ENCODE assay signal across 1 cellular context in genomic region chr1:18908911-18909771, GRCh38.
A peak's percentile ranks its signal among the peaks of the same experiment; 100 is the strongest.
TF ChIP-seq lines count a peak whose summit lies in the region.

No MANE protein-coding gene starts in this region.

TF ChIP-seq in K562, 482 proteins besides CTCF, POLR2A, EP300 and RAD21 (continued from another document and continues in another):
- TF ChIP-seq, protein P1, sequence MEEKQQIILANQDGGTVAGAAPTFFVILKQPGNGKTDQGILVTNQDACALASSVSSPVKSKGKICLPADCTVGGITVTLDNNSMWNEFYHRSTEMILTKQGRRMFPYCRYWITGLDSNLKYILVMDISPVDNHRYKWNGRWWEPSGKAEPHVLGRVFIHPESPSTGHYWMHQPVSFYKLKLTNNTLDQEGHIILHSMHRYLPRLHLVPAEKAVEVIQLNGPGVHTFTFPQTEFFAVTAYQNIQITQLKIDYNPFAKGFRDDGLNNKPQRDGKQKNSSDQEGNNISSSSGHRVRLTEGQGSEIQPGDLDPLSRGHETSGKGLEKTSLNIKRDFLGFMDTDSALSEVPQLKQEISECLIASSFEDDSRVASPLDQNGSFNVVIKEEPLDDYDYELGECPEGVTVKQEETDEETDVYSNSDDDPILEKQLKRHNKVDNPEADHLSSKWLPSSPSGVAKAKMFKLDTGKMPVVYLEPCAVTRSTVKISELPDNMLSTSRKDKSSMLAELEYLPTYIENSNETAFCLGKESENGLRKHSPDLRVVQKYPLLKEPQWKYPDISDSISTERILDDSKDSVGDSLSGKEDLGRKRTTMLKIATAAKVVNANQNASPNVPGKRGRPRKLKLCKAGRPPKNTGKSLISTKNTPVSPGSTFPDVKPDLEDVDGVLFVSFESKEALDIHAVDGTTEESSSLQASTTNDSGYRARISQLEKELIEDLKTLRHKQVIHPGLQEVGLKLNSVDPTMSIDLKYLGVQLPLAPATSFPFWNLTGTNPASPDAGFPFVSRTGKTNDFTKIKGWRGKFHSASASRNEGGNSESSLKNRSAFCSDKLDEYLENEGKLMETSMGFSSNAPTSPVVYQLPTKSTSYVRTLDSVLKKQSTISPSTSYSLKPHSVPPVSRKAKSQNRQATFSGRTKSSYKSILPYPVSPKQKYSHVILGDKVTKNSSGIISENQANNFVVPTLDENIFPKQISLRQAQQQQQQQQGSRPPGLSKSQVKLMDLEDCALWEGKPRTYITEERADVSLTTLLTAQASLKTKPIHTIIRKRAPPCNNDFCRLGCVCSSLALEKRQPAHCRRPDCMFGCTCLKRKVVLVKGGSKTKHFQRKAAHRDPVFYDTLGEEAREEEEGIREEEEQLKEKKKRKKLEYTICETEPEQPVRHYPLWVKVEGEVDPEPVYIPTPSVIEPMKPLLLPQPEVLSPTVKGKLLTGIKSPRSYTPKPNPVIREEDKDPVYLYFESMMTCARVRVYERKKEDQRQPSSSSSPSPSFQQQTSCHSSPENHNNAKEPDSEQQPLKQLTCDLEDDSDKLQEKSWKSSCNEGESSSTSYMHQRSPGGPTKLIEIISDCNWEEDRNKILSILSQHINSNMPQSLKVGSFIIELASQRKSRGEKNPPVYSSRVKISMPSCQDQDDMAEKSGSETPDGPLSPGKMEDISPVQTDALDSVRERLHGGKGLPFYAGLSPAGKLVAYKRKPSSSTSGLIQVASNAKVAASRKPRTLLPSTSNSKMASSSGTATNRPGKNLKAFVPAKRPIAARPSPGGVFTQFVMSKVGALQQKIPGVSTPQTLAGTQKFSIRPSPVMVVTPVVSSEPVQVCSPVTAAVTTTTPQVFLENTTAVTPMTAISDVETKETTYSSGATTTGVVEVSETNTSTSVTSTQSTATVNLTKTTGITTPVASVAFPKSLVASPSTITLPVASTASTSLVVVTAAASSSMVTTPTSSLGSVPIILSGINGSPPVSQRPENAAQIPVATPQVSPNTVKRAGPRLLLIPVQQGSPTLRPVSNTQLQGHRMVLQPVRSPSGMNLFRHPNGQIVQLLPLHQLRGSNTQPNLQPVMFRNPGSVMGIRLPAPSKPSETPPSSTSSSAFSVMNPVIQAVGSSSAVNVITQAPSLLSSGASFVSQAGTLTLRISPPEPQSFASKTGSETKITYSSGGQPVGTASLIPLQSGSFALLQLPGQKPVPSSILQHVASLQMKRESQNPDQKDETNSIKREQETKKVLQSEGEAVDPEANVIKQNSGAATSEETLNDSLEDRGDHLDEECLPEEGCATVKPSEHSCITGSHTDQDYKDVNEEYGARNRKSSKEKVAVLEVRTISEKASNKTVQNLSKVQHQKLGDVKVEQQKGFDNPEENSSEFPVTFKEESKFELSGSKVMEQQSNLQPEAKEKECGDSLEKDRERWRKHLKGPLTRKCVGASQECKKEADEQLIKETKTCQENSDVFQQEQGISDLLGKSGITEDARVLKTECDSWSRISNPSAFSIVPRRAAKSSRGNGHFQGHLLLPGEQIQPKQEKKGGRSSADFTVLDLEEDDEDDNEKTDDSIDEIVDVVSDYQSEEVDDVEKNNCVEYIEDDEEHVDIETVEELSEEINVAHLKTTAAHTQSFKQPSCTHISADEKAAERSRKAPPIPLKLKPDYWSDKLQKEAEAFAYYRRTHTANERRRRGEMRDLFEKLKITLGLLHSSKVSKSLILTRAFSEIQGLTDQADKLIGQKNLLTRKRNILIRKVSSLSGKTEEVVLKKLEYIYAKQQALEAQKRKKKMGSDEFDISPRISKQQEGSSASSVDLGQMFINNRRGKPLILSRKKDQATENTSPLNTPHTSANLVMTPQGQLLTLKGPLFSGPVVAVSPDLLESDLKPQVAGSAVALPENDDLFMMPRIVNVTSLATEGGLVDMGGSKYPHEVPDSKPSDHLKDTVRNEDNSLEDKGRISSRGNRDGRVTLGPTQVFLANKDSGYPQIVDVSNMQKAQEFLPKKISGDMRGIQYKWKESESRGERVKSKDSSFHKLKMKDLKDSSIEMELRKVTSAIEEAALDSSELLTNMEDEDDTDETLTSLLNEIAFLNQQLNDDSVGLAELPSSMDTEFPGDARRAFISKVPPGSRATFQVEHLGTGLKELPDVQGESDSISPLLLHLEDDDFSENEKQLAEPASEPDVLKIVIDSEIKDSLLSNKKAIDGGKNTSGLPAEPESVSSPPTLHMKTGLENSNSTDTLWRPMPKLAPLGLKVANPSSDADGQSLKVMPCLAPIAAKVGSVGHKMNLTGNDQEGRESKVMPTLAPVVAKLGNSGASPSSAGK (IDR thresholded peaks at IDR 0.05), result peak; percentile 62
- TF ChIP-seq, protein P2, sequence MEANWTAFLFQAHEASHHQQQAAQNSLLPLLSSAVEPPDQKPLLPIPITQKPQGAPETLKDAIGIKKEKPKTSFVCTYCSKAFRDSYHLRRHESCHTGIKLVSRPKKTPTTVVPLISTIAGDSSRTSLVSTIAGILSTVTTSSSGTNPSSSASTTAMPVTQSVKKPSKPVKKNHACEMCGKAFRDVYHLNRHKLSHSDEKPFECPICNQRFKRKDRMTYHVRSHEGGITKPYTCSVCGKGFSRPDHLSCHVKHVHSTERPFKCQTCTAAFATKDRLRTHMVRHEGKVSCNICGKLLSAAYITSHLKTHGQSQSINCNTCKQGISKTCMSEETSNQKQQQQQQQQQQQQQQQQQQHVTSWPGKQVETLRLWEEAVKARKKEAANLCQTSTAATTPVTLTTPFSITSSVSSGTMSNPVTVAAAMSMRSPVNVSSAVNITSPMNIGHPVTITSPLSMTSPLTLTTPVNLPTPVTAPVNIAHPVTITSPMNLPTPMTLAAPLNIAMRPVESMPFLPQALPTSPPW (CRISPR knock-in tag; IDR thresholded peaks at IDR 0.05), result peak; percentile 69
- TF ChIP-seq PCBP2 (IDR thresholded peaks at IDR 0.05; ENCODE audit: low read depth, low read length, poor library complexity, severe bottlenecking), result no peak
- no peak for TF ChIP-seq PHF8 (IDR thresholded peaks at IDR 0.05; ENCODE audit: borderline replicate concordance, low read length)
- TF ChIP-seq SIN3A (IDR thresholded peaks at IDR 0.05; ENCODE audit: borderline replicate concordance in 2 of 2, control insufficient read depth in 1 of 2, low read depth in 2 of 2, low read length in 2 of 2), result 0 out of 4 replicates have a peak, but pooled peaks of 1 of the 2 experiments have one; percentile 35
- peak; percentile 91 for TF ChIP-seq CBFA2T2 (conservative IDR thresholded peaks at IDR 0.05)
- peak; percentile 89 for TF ChIP-seq ADNP (tag; IDR thresholded peaks at IDR 0.05)
- TF ChIP-seq RUNX1 (IDR thresholded peaks at IDR 0.05; ENCODE audit: low read depth), result no peak
- TF ChIP-seq XRCC5 (IDR thresholded peaks at IDR 0.05; ENCODE audit: low read depth, low read length), result 0 out of 2 replicates have a peak, but pooled peaks have one; percentile 30
- TF ChIP-seq, protein P3, sequence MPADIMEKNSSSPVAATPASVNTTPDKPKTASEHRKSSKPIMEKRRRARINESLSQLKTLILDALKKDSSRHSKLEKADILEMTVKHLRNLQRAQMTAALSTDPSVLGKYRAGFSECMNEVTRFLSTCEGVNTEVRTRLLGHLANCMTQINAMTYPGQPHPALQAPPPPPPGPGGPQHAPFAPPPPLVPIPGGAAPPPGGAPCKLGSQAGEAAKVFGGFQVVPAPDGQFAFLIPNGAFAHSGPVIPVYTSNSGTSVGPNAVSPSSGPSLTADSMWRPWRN (IDR thresholded peaks at IDR 0.05; ENCODE audit: low read depth), result peak; percentile 18; the same call in 1 of the 2 replicates
- TF ChIP-seq EGR1 (conservative IDR thresholded peaks at IDR 0.05), result peak; percentile 75
- 0 out of 2 replicates have a peak, but pooled peaks have one; percentile 9 for TF ChIP-seq ESRRA (IDR thresholded peaks at IDR 0.05; ENCODE audit: borderline replicate concordance, low read depth)
- TF ChIP-seq ZBTB7A (IDR thresholded peaks at IDR 0.05; ENCODE audit: borderline replicate concordance, control insufficient read depth, low read depth, low read length), result 0 out of 2 replicates have a peak, but pooled peaks have one; percentile 15
- peak; percentile 45 to 80; a peak in 3 of 4 replicates for TF ChIP-seq MNT (conservative IDR thresholded peaks at IDR 0.05)
- no peak for TF ChIP-seq SIRT6 (IDR thresholded peaks at IDR 0.05; ENCODE audit: low read depth, low read length)
- TF ChIP-seq MEIS2 (IDR thresholded peaks at IDR 0.05; ENCODE audit: partially characterized antibody), result peak; percentile 81
- 0 out of 2 replicates have a peak, but pooled peaks have one; percentile 52 for TF ChIP-seq AFF4 (CRISPR knock-in tag; IDR thresholded peaks at IDR 0.05)
- peak; percentile 48; the same call in 1 of the 2 replicates for TF ChIP-seq ZNF740 (CRISPR knock-in tag; IDR thresholded peaks at IDR 0.05)
- TF ChIP-seq ZNF740 (tag; IDR thresholded peaks at IDR 0.05), result no peak
- TF ChIP-seq FOXM1 (IDR thresholded peaks at IDR 0.05; ENCODE audit: low read depth), result 0 out of 2 replicates have a peak, but pooled peaks have one; percentile 29
- no peak for TF ChIP-seq FOXM1 (CRISPR knock-in tag; IDR thresholded peaks at IDR 0.05; ENCODE audit: low read depth)
- TF ChIP-seq ARID2 (IDR thresholded peaks at IDR 0.05), result no peak
- TF ChIP-seq MIER1 (IDR thresholded peaks at IDR 0.05; ENCODE audit: low read depth), result no peak
- no peak for TF ChIP-seq PTRF (tag; IDR thresholded peaks at IDR 0.05)
- TF ChIP-seq GTF2E2 (tag; IDR thresholded peaks at IDR 0.05), result no peak
- TF ChIP-seq STAT5A (IDR thresholded peaks at IDR 0.05; ENCODE audit: borderline replicate concordance, low read length), result peak; percentile 65; the same call in 1 of the 2 replicates
- TF ChIP-seq ESRRB (CRISPR knock-in tag; IDR thresholded peaks at IDR 0.05; ENCODE audit: borderline replicate concordance), result no peak
- TF ChIP-seq SMAD4 (CRISPR knock-in tag; conservative IDR thresholded peaks at IDR 0.05), result peak; percentile 65
- no peak for TF ChIP-seq ZBTB8A (IDR thresholded peaks at IDR 0.05; ENCODE audit: partially characterized antibody)
- TF ChIP-seq RBBP5 (IDR thresholded peaks at IDR 0.05; ENCODE audit: borderline replicate concordance, insufficient read depth, low read length, poor library complexity, severe bottlenecking), result peak; percentile 37
- TF ChIP-seq HDGF (IDR thresholded peaks at IDR 0.05), result 0 out of 2 replicates have a peak, but pooled peaks have one; percentile 53
- TF ChIP-seq ZNF655 (CRISPR knock-in tag; IDR thresholded peaks at IDR 0.05), result no peak
- TF ChIP-seq CCNT2 (IDR thresholded peaks at IDR 0.05; ENCODE audit: borderline replicate concordance, extremely low read depth, insufficient read length, low read depth, low read length), result peak; percentile 63
- TF ChIP-seq NFIC (IDR thresholded peaks at IDR 0.05), result peak; percentile 77
- peak; percentile 72; the same call in 1 of the 2 replicates for TF ChIP-seq TAL1 (IDR thresholded peaks at IDR 0.05)
- 0 out of 2 replicates have a peak, but pooled peaks have one; percentile 25 for TF ChIP-seq MXI1 (IDR thresholded peaks at IDR 0.05; ENCODE audit: low read depth, low read length)
- peak; percentile 83 to 87 for TF ChIP-seq KDM1A (IDR thresholded peaks at IDR 0.05)
- peak; percentile 40; the same call in 1 of the 2 replicates for TF ChIP-seq NFE2 (IDR thresholded peaks at IDR 0.05; ENCODE audit: low read depth)
- 0 out of 2 replicates have a peak, but pooled peaks have one; percentile 28 for TF ChIP-seq ZNF274 (IDR thresholded peaks at IDR 0.05; ENCODE audit: borderline replicate concordance, low read depth, low read length)
